Comparison of ENCODE assay signal across 21 cellular contexts in genomic region chrX:150642421-150642820, GRCh38. TPM values are rescaled to one million over a fixed set of nuclear protein-coding genes. Genes with fewer than 3 reads are reported as not detected.
DNase-seq lines count a peak whose midpoint lies in the region; ATAC-seq, FAIRE-seq and TF ChIP-seq lines count a peak whose summit lies in the region.
"Had no signal": no experiment of that assay in that cellular context is flagged by ENCODE, and none has a peak within 500 bp of the region (broad histone marks: within the 10 kb centered on the region; RNA-seq: fewer than 3 reads in every experiment).

No MANE protein-coding gene starts in this region.

- TF ChIP-seq EP300 in stomach (IDR thresholded peaks at IDR 0.05): no peak

- H3K9me3 ChIP-seq in mammary epithelial cell (replicated peaks; ENCODE audit: insufficient read depth, low read length) (no peaks in the 10 kb centered on the region), breast epithelium (no peaks in the 10 kb centered on the region), stomach (no peaks in the 10 kb centered on the region)
- H3K9me3 ChIP-seq: BLaER1 treated with 17β-estradiol and CSF1 and Interleukin-3, amounts not matched to agents 10 nM and 100 nM; HAP-1 had no signal

- TF ChIP-seq POLR2A in breast epithelium (IDR thresholded peaks at IDR 0.05): no peak
- no peak for TF ChIP-seq POLR2A in stomach (IDR thresholded peaks at IDR 0.05)

- peaks cover 4% of the 10 kb centered on the region for H3K36me3 ChIP-seq in mammary epithelial cell (ENCODE audit: insufficient read depth, low read length)
- no peaks in the 10 kb centered on the region for H3K36me3 ChIP-seq in breast epithelium
- H3K36me3 ChIP-seq in bronchial epithelial cell (ENCODE audit: control insufficient read depth, insufficient read depth, low read length): no peaks in the 10 kb centered on the region
- H3K36me3 ChIP-seq in stomach: peaks cover 0 to 49% (median 32%) of the 10 kb centered on the region in 4 donors
- H3K36me3 ChIP-seq: HAP-1 had no signal

- in situ Hi-C loops in mammary epithelial cell (cut with MboI; ENCODE audit: low sequenced_read_pairs in 2 of 2): no loop called here

- H3K4me1 ChIP-seq in mammary epithelial cell (ENCODE audit: insufficient read depth, low read length) (peaks cover 11% of the 10 kb centered on the region), breast epithelium (no peaks in the 10 kb centered on the region), foreskin keratinocyte (peaks cover 5% of the 10 kb centered on the region), stomach (no peaks in the 10 kb centered on the region)
- H3K4me1 ChIP-seq: HAP-1 had no signal

- H4K20me1 ChIP-seq in mammary epithelial cell (ENCODE audit: insufficient read depth, low read length): no peaks in the 10 kb centered on the region
- H4K20me1 ChIP-seq: BLaER1 treated with 17β-estradiol and CSF1 and Interleukin-3, amounts not matched to agents 10 nM and 100 nM had no signal

- TF ChIP-seq CTCF in mammary epithelial cell (conservative IDR thresholded peaks at IDR 0.05 in 1 of 2, IDR thresholded peaks at IDR 0.05 in 1 of 2; ENCODE audit: extremely low read depth in 1 of 2, insufficient read depth in 1 of 2, low read depth in 1 of 2, low read length in 2 of 2): no peak
- TF ChIP-seq CTCF in breast epithelium (IDR thresholded peaks at IDR 0.05): no peak
- TF ChIP-seq CTCF in bronchial epithelial cell (IDR thresholded peaks at IDR 0.05; ENCODE audit: insufficient read depth, low read length, severe bottlenecking): no peak
- no peak for TF ChIP-seq CTCF in foreskin keratinocyte (conservative IDR thresholded peaks at IDR 0.05)
- no peak for TF ChIP-seq CTCF in stomach (IDR thresholded peaks at IDR 0.05)

- CTCF ChIA-PET in mammary epithelial cell (lab: Charles Lee; ENCODE audit: low non-redundant PET): no interaction called here

- no peaks in the 10 kb centered on the region for H3K4me1 Mint-ChIP-seq in activated CD4-positive, alpha-beta T cell treated with anti-CD3 and anti-CD28 coated beads, Interleukin-2, amount 10 ng/mL, durations not matched to agents 24 days and 14 days
- H3K4me1 Mint-ChIP-seq: B cell had no signal

- H3K4me3 ChIP-seq in mammary epithelial cell (replicated peaks in 1 of 3; ENCODE audit: insufficient read depth in 1 of 3, low read depth in 2 of 3, low read length in 3 of 3): no peak overlapping the region
- H3K4me3 ChIP-seq in breast epithelium: no peak overlapping the region
- H3K4me3 ChIP-seq in bronchial epithelial cell (ENCODE audit: low read depth, low read length): no peak overlapping the region
- no peak overlapping the region for H3K4me3 ChIP-seq in stomach
- H3K4me3 ChIP-seq: BLaER1 treated with 17β-estradiol and CSF1 and Interleukin-3, amounts not matched to agents 10 nM and 100 nM; GM12878; GM23248; HAP-1 had no signal

- intact Hi-C loops in mammary epithelial cell (cut with micrococcal nuclease): loop anchor here (10.0 kb wide), 1 partner anchor 278 kb away; the partner anchor contains the start of gene MAMLD1
- intact Hi-C loops in breast epithelium (cut with DNase I; ENCODE audit: low total_unique reads): no loop called here
- intact Hi-C loops in activated CD4-positive, alpha-beta T cell treated with anti-CD3 and anti-CD28 coated beads, Interleukin-2, amount 10 ng/mL, durations not matched to agents 24 days and 14 days (cut with micrococcal nuclease): no loop called here
- intact Hi-C loops in stomach (cut with DNase I; ENCODE audit: low total_unique reads): no loop called here

- ATAC-seq in foreskin keratinocyte (peak; percentile 75), GM18867 (IDR thresholded peaks at IDR 0.05; ENCODE audit: unreplicated experiment) (no peak)
- ATAC-seq: CD8-positive, alpha-beta T cell; GM12878 had no signal

- H3K27ac ChIP-seq in mammary epithelial cell (ENCODE audit: insufficient read depth, low read depth, low read length): peak overlapping the region; percentile 48
- H3K27ac ChIP-seq in breast epithelium: no peak overlapping the region
- no peak overlapping the region for H3K27ac ChIP-seq in foreskin keratinocyte
- no peak overlapping the region for H3K27ac ChIP-seq in stomach
- H3K27ac ChIP-seq: BLaER1 treated with 17β-estradiol and CSF1 and Interleukin-3, amounts not matched to agents 10 nM and 100 nM; GM23248; HL-60 had no signal

- no peaks in the 10 kb centered on the region for H3K79me2 ChIP-seq in mammary epithelial cell (ENCODE audit: insufficient read depth, low read length)

- FAIRE-seq in bronchial epithelial cell (lab: Jason Lieb, UNC): no peak
- FAIRE-seq: GM12878, HTR-8/SVneo had no signal

- peaks cover 21% of the 10 kb centered on the region for H3K36me3 Mint-ChIP-seq in activated CD4-positive, alpha-beta T cell treated with anti-CD3 and anti-CD28 coated beads, Interleukin-2, amount 10 ng/mL, durations not matched to agents 24 days and 14 days (ENCODE audit: low read depth)

- no TSS peak for BruUV-seq in mammary epithelial cell (replicated peaks; lab: Mats Ljungman, UMichigan)

- dilution Hi-C loops in mammary epithelial cell (cut with HindIII; ENCODE audit: low sequenced_read_pairs): no loop called here

- no peaks in the 10 kb centered on the region for H3K9me3 Mint-ChIP-seq in activated CD4-positive, alpha-beta T cell treated with anti-CD3 and anti-CD28 coated beads, Interleukin-2, amount 10 ng/mL, durations not matched to agents 24 days and 14 days
- H3K9me3 Mint-ChIP-seq: CD8-positive, alpha-beta T cell had no signal

- no peak overlapping the region for H3K27ac Mint-ChIP-seq in activated CD4-positive, alpha-beta T cell treated with anti-CD3 and anti-CD28 coated beads, Interleukin-2, amount 10 ng/mL, durations not matched to agents 24 days and 14 days
- H3K27ac Mint-ChIP-seq: B cell; CD8-positive, alpha-beta T cell had no signal

- H3K27me3 ChIP-seq in mammary epithelial cell (ENCODE audit: insufficient read depth, low read length): no peaks in the 10 kb centered on the region
- H3K27me3 ChIP-seq in breast epithelium: peaks cover 0 to 3% of the 10 kb centered on the region in 2 donors
- no peaks in the 10 kb centered on the region for H3K27me3 ChIP-seq in bronchial epithelial cell (ENCODE audit: control insufficient read depth, insufficient read depth, low read length)
- H3K27me3 ChIP-seq in foreskin keratinocyte: no peaks in the 10 kb centered on the region
- no peaks in the 10 kb centered on the region for H3K27me3 ChIP-seq in stomach
- H3K27me3 ChIP-seq: BLaER1 treated with 17β-estradiol and CSF1 and Interleukin-3, amounts not matched to agents 10 nM and 100 nM had no signal

- DNase-seq in mammary epithelial cell (peak; percentile 62), breast epithelium (ENCODE audit: low spot score in 2 of 2) (no peak), bronchial epithelial cell (ENCODE audit: low read depth) (peak; percentile 82), foreskin keratinocyte (peak; percentile 37 to 60), stomach (no peak)
- DNase-seq in activated CD4-positive, alpha-beta T cell treated with anti-CD3 and anti-CD28 coated beads, Interleukin-2, amount 10 ng/mL, durations not matched to agents 24 days and 14 days: no peak
- DNase-seq: 8988T; Calu3; CD8-positive, alpha-beta T cell; DMS53; DND-41; EL; GM23248; IMR-90 had no signal

- 59% methylated on average over 3 of the region's 3 CpGs for WGBS in mammary epithelial cell (ENCODE audit: low coverage, missing lambda C conversion rate)
- WGBS in stomach, 5 donors: 87 to 97% (median 94%) methylated on average over 3 of the region's 3 CpGs

- no peak overlapping the region for H3K9ac ChIP-seq in mammary epithelial cell (ENCODE audit: insufficient read depth, low read length)
- H3K9ac ChIP-seq: BLaER1 treated with 17β-estradiol and CSF1 and Interleukin-3, amounts not matched to agents 10 nM and 100 nM; GM23248 had no signal

- no peak overlapping the region for H3K4me3 Mint-ChIP-seq in activated CD4-positive, alpha-beta T cell treated with anti-CD3 and anti-CD28 coated beads, Interleukin-2, amount 10 ng/mL, durations not matched to agents 24 days and 14 days
- H3K4me3 Mint-ChIP-seq: B cell; CD8-positive, alpha-beta T cell had no signal

- no peaks in the 10 kb centered on the region for H3K27me3 Mint-ChIP-seq in activated CD4-positive, alpha-beta T cell treated with anti-CD3 and anti-CD28 coated beads, Interleukin-2, amount 10 ng/mL, durations not matched to agents 24 days and 14 days
- H3K27me3 Mint-ChIP-seq: B cell had no signal

- H2AFZ ChIP-seq in mammary epithelial cell (ENCODE audit: low read depth, low read length): no peak overlapping the region
- H2AFZ ChIP-seq: GM23248 had no signal

- H3K4me2 ChIP-seq in mammary epithelial cell (ENCODE audit: insufficient read depth, low read depth, low read length): peak overlapping the region; percentile 20
- H3K4me2 ChIP-seq: BLaER1 treated with 17β-estradiol and CSF1 and Interleukin-3, amounts not matched to agents 10 nM and 100 nM had no signal

RNA-seq across cellular contexts. Expression of gene MTMR1, which starts 50.8 kb away (rescaled TPM):
- 10 to 100 TPM; 17.5 to 26.3 TPM for total RNA-seq in mammary epithelial cell
- polyA plus RNA-seq in mammary epithelial cell: 15.2 TPM
- 10.4 TPM for polyA minus RNA-seq in mammary epithelial cell
- 10 to 100 TPM; 13.6 to 35.6 (median 23.3) TPM for total RNA-seq in breast epithelium
- 14.0 and 15.2 TPM in 2 replicates for total RNA-seq in bronchial epithelial cell
- 48.5 and 50.3 TPM in 2 replicates for total RNA-seq in foreskin keratinocyte
- 13.7 and 15.5 TPM in 2 replicates for polyA plus RNA-seq in foreskin keratinocyte
- total RNA-seq in activated CD4-positive, alpha-beta T cell treated with anti-CD3 and anti-CD28 coated beads, Interleukin-2, amount 10 ng/mL, durations not matched to agents 24 days and 14 days: 30.6 and 34.5 TPM in 2 replicates
- 10 to 100 TPM in 3 of 5 donors, 1 to 10 TPM in 2; 4.7 to 36.4 (median 19.9) TPM for total RNA-seq in stomach
- polyA plus RNA-seq in stomach: 1 to 10 TPM; 5.4 to 9.4 (median 5.5) TPM

Comparison
In these comparisons a context has a peak if more than half of its experiments do, and no peak if none do; other contexts are left out.
1. DNase-seq: peak in mammary epithelial cell (single experiment), bronchial epithelial cell (single experiment) and foreskin keratinocyte (2 of 2); none in breast epithelium (0 of 2), activated CD4-positive, alpha-beta T cell treated with anti-CD3 and anti-CD28 coated beads, Interleukin-2, amount 10 ng/mL, durations not matched to agents 24 days and 14 days (single experiment) and stomach (single experiment).